In the genomic region with DNA sequence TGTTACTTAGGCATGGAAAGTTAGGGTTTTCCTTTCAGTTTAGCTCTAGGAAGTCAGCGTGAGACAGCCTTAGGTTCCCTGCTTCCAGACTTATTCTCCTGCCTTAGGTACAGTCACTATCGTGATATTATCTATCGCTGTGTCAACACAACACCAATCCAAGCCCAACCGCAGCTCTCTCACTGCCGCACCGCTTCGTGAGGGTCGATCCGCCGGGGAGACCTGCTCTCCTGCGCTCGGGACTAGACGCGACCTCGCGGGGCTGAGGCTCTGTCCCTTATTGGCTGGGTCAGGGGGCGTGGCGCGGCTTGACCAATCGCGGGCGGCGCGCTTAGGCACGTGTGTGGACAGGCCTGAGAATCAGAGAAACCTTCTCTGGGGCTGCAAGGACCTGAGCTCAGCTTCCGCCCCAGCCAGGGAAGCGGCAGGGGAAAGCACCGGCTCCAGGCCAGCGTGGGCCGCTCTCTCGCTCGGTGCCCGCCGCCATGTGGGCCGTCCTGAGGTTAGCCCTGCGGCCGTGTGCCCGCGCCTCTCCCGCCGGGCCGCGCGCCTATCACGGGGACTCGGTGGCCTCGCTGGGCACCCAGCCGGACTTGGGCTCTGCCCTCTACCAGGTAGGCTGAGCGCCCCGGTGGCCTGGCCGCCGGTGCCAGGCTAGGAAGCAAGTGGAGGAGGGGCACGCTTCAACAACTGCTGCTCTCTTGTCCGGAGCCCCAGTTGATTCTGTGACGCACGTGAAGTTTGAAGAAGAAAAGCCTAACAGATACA, we compare ENCODE assay signal across 8 cellular contexts. TPM values are rescaled to one million over a fixed set of nuclear protein-coding genes. Genes with fewer than 3 reads are reported as not detected.
DNase-seq lines count a peak whose midpoint lies in the region; ATAC-seq and TF ChIP-seq lines count a peak whose summit lies in the region.

A gene (plus strand): TSS at position 400 of the 768 bp plus-strand sequence. CDS start 86 bp downstream, at position 486.

- H3K36me3 Mint-ChIP-seq in activated CD4-positive, alpha-beta T cell treated with anti-CD3 and anti-CD28 coated beads for 36 hours (ENCODE audit: low read depth), result peaks cover 14% of the 10 kb centered on the region
- H3K36me3 Mint-ChIP-seq in chondrocyte (ENCODE audit: low read depth), result no peaks in the 10 kb centered on the region

- H3K36me3 ChIP-seq in kidney epithelial cell (ENCODE audit: control insufficient read depth, insufficient read depth, low read length), result no peaks in the 10 kb centered on the region

- ATAC-seq in HG03439 (IDR thresholded peaks at IDR 0.05; ENCODE audit: unreplicated experiment), result peak; percentile 97
- peak; percentile 99 for ATAC-seq in activated CD4-positive, alpha-beta T cell treated with anti-CD3 and anti-CD28 coated beads for 36 hours

- CTCF ChIA-PET in activated CD4-positive, alpha-beta T cell treated with anti-CD3 and anti-CD28 coated beads for 36 hours (lab: Charles Lee), result interaction anchor here (0.6 to 2.7 kb wide), 4 partner anchors 14 to 92 kb away, joined by 3 to 15 read pairs (median 3); no protein-coding TSS in a partner anchor

- peaks cover 36% of the 10 kb centered on the region for H3K4me1 Mint-ChIP-seq in activated CD4-positive, alpha-beta T cell treated with anti-CD3 and anti-CD28 coated beads for 36 hours
- peaks cover 27% of the 10 kb centered on the region for H3K4me1 Mint-ChIP-seq in chondrocyte (ENCODE audit: low read depth)

- H3K27ac Mint-ChIP-seq in activated CD4-positive, alpha-beta T cell treated with anti-CD3 and anti-CD28 coated beads for 36 hours, result peak within 1 kb of the TSS; percentile 96
- H3K27ac Mint-ChIP-seq in chondrocyte (ENCODE audit: unreplicated experiment), result peak within 1 kb of the TSS; percentile 98

- intact Hi-C loops in activated CD4-positive, alpha-beta T cell treated with anti-CD3 and anti-CD28 coated beads for 36 hours (cut with DNase I, micrococcal nuclease), result loop anchor here (1.0 to 5.0 kb wide), 6 partner anchors 14 to 1910 kb away; a partner anchor contains a TSS

- TF ChIP-seq CTCF in chondrocyte (IDR thresholded peaks at IDR 0.05) (no peak), kidney epithelial cell (IDR thresholded peaks at IDR 0.05; ENCODE audit: insufficient read depth, low read length, poor library complexity, severe bottlenecking) (no peak)

- POLR2A ChIA-PET in activated CD4-positive, alpha-beta T cell treated with anti-CD3 and anti-CD28 coated beads for 36 hours (lab: Charles Lee), result interaction anchor here (0.6 to 2.7 kb wide), 3 partner anchors 14 to 733 kb away, joined by 3 to 19 read pairs (median 6); a partner anchor contains a TSS

- no peaks in the 10 kb centered on the region for H3K9me3 Mint-ChIP-seq in activated CD4-positive, alpha-beta T cell treated with anti-CD3 and anti-CD28 coated beads for 36 hours (ENCODE audit: low read depth)
- no peaks in the 10 kb centered on the region for H3K9me3 Mint-ChIP-seq in chondrocyte (ENCODE audit: low read depth)

- H3K4me3 Mint-ChIP-seq in activated CD4-positive, alpha-beta T cell treated with anti-CD3 and anti-CD28 coated beads for 36 hours, result peak within 1 kb of the TSS; percentile 80
- peak within 1 kb of the TSS; percentile 83 for H3K4me3 Mint-ChIP-seq in chondrocyte (ENCODE audit: unreplicated experiment)

- DNase-seq in Ammon's horn (ENCODE audit: low spot score), result peak; percentile 97
- DNase-seq in GM19238 (ENCODE audit: insufficient read length, low spot score), result peak; percentile 90
- DNase-seq in NCI-H510A treated with DMSO at 0.1 percent for 48 hours (lab: John Stamatoyannopoulos, UW), result peak; percentile 87
- peak; percentile 98 for DNase-seq in activated CD4-positive, alpha-beta T cell treated with anti-CD3 and anti-CD28 coated beads for 36 hours
- DNase-seq in chondrocyte (ENCODE audit: low spot score), result peak; percentile 99
- DNase-seq in kidney epithelial cell (ENCODE audit: low read depth), result peak; percentile 89
- peak; percentile 98 for DNase-seq in stimulated activated CD4-positive, alpha-beta T cell treated with anti-CD3 and anti-CD28 coated beads, Interleukin-15, amount 100 ng/mL, for 24 hours

- no peaks in the 10 kb centered on the region for H3K27me3 Mint-ChIP-seq in activated CD4-positive, alpha-beta T cell treated with anti-CD3 and anti-CD28 coated beads for 36 hours
- H3K27me3 Mint-ChIP-seq in chondrocyte (ENCODE audit: low read depth), result no peaks in the 10 kb centered on the region

- no peaks in the 10 kb centered on the region for H3K27me3 ChIP-seq in kidney epithelial cell (ENCODE audit: control insufficient read depth, insufficient read depth, low read length)

- peak within 1 kb of the TSS; percentile 71 for H3K4me3 ChIP-seq in kidney epithelial cell (ENCODE audit: low read depth, low read length)

RNA-seq across cellular contexts. Expression of the gene that starts here (rescaled TPM):
- total RNA-seq in activated CD4-positive, alpha-beta T cell treated with anti-CD3 and anti-CD28 coated beads for 36 hours, result 10 to 100 TPM; 52.2 to 56.4 TPM
- total RNA-seq in chondrocyte, result 18.8 to 24.3 TPM (median 20.5 TPM) in 3 replicates
- 40.4 and 44.1 TPM in 2 replicates for total RNA-seq in kidney epithelial cell

Comparison
In these comparisons a context has a peak if more than half of its experiments do, and no peak if none do; other contexts are left out.
1. Peak in every context shown above with its lines: DNase-seq, ATAC-seq and H3K4me3 ChIP-seq.